Comparison of ENCODE assay signal across 3 cellular contexts in genomic region chr17:19129500-19129899, GRCh38. TPM values are rescaled to one million over a fixed set of nuclear protein-coding genes. Genes with fewer than 3 reads are reported as not detected.
"Had no signal": no experiment of that assay in that cellular context is flagged by ENCODE, and none has a peak within 500 bp of the region (broad histone marks: within the 10 kb centered on the region; RNA-seq: fewer than 3 reads in every experiment).

No MANE protein-coding gene starts in this region.

RNA-seq across cellular contexts. Expression of gene GRAPL, which starts 2.1 kb away (rescaled TPM):
- total RNA-seq: NCI-H460, RPMI7951, SJSA1 had no signal
